In genomic region chr1:46725736-46726108, GRCh38 we compare ENCODE assay signal across 21 cellular contexts. TPM values are rescaled to one million over a fixed set of nuclear protein-coding genes. Genes with fewer than 3 reads are reported as not detected.
DNase-seq lines count a peak whose midpoint lies in the region; ATAC-seq, FAIRE-seq and TF ChIP-seq lines count a peak whose summit lies in the region.
"Had no signal": no experiment of that assay in that cellular context is flagged by ENCODE, and none has a peak within 500 bp of the region (broad histone marks: within the 10 kb centered on the region; RNA-seq: fewer than 3 reads in every experiment).

No MANE protein-coding gene starts in this region.

- ATAC-seq in HG03432 (IDR thresholded peaks at IDR 0.05; ENCODE audit: unreplicated experiment) (no peak), heart right ventricle (no peak)

- H3K4me3 ChIP-seq in breast epithelium (no peak overlapping the region), astrocyte (ENCODE audit: insufficient read depth, low read depth, low read length) (no peak overlapping the region), fibroblast of the aortic adventitia (ENCODE audit: low read depth, low read length) (no peak overlapping the region), heart right ventricle (no peak overlapping the region)
- H3K4me3 ChIP-seq: esophagus muscularis mucosa, K562, neural progenitor cell, SK-N-MC, suprapubic skin had no signal

- POLR2A ChIA-PET in MCF 10A (lab: Yijun Ruan, JAX) = interaction anchor here (0.6 to 1.5 kb wide), 2 partner anchors 28 to 236 kb away, joined by 3 to 4 read pairs; no protein-coding TSS in a partner anchor

- H3K9me3 ChIP-seq in breast epithelium (no peaks in the 10 kb centered on the region), astrocyte (ENCODE audit: insufficient read depth, low read depth, low read length) (no peaks in the 10 kb centered on the region), heart right ventricle (no peaks in the 10 kb centered on the region)
- H3K9me3 ChIP-seq: esophagus muscularis mucosa, suprapubic skin had no signal

- DNase-seq in MCF 10A (ENCODE audit: unreplicated experiment) = peak; percentile 67
- DNase-seq in breast epithelium (ENCODE audit: low spot score in 2 of 2) = no peak
- DNase-seq in astrocyte (ENCODE audit: low read depth) = peak; percentile 22
- peak; percentile 51 for DNase-seq in fibroblast of the aortic adventitia (ENCODE audit: low read depth)
- DNase-seq in glutamatergic neuron = no peak
- DNase-seq in NAMALWA (ENCODE audit: low spot score) = no peak
- no peak for DNase-seq in heart right ventricle

- H3K36me3 Mint-ChIP-seq in MCF 10A (ENCODE audit: insufficient read depth, unreplicated experiment) (no peaks in the 10 kb centered on the region), astrocyte (ENCODE audit: low read depth, unreplicated experiment) (no peaks in the 10 kb centered on the region), glutamatergic neuron (ENCODE audit: unreplicated experiment) (no peaks in the 10 kb centered on the region)
- H3K36me3 Mint-ChIP-seq: activated CD4-positive, alpha-beta memory T cell treated with anti-CD3 and anti-CD28 coated beads for 36 hours; activated naive CD4-positive, alpha-beta T cell treated with anti-CD3 and anti-CD28 coated beads, Interleukin-2, amount 50 U/mL, for 24 hours; neural progenitor cell; stimulated activated naive B cell treated with anti-CD40 and anti-IgM and Interleukin-4, amounts not matched to agents 10 μg/mL and 1 μg/mL and 100 μg/mL, for 72 hours had no signal

- no peak overlapping the region for H3K9ac ChIP-seq in astrocyte (ENCODE audit: low read length)
- H3K9ac ChIP-seq: neural progenitor cell had no signal

- H3K27ac Mint-ChIP-seq in MCF 10A (ENCODE audit: low read depth, unreplicated experiment) = no peak overlapping the region
- no peak overlapping the region for H3K27ac Mint-ChIP-seq in astrocyte (ENCODE audit: unreplicated experiment)
- no peak overlapping the region for H3K27ac Mint-ChIP-seq in glutamatergic neuron (ENCODE audit: unreplicated experiment)
- H3K27ac Mint-ChIP-seq: activated CD4-positive, alpha-beta memory T cell treated with anti-CD3 and anti-CD28 coated beads for 36 hours; activated naive CD4-positive, alpha-beta T cell treated with anti-CD3 and anti-CD28 coated beads, Interleukin-2, amount 50 U/mL, for 24 hours; activated T-helper 2 cell treated with anti-CD3 and anti-CD28 coated beads, Interferon-gamma antibody, Interleukin-2, Interleukin-4, amounts not matched to agents 10 μg/mL and 5 μg/mL and 100 μg/mL, durations not matched to agents 14 hours and 24 hours and 36 hours; neural progenitor cell; stimulated activated naive B cell treated with anti-CD40 and anti-IgM and Interleukin-4, amounts not matched to agents 10 μg/mL and 1 μg/mL and 100 μg/mL, for 72 hours; T-helper 1 cell treated with Interleukin-12 subunit alpha and Interleukin-12 subunit beta and Interleukin-4 antibody, amounts not matched to agents 30 μg/mL and 1 μg/mL, for 36 hours had no signal

- no peak for FAIRE-seq in astrocyte (lab: Jason Lieb, UNC)

- no peaks in the 10 kb centered on the region for H3K36me3 ChIP-seq in breast epithelium
- H3K36me3 ChIP-seq in astrocyte (ENCODE audit: insufficient read depth, low read length) = no peaks in the 10 kb centered on the region
- no peaks in the 10 kb centered on the region for H3K36me3 ChIP-seq in heart right ventricle
- H3K36me3 ChIP-seq: esophagus muscularis mucosa, neural progenitor cell, suprapubic skin had no signal

- no peak for TF ChIP-seq CTCF in MCF 10A (IDR thresholded peaks at IDR 0.05; ENCODE audit: unreplicated experiment)
- no peak for TF ChIP-seq CTCF in breast epithelium (IDR thresholded peaks at IDR 0.05)
- no peak for TF ChIP-seq CTCF in astrocyte (IDR thresholded peaks at IDR 0.05; ENCODE audit: insufficient read depth, low read depth, low read length)
- TF ChIP-seq CTCF in fibroblast of the aortic adventitia (IDR thresholded peaks at IDR 0.05; ENCODE audit: insufficient read depth, low read length) = no peak
- no peak for TF ChIP-seq CTCF in glutamatergic neuron (IDR thresholded peaks at IDR 0.05; ENCODE audit: partially characterized antibody, unreplicated experiment)
- no peak for TF ChIP-seq CTCF in heart right ventricle (IDR thresholded peaks at IDR 0.05)

- intact Hi-C loops in MCF 10A (cut with micrococcal nuclease) (loop anchor here (1.0 to 10.0 kb wide), 3 partner anchors 103 to 321 kb away; no protein-coding TSS in a partner anchor), breast epithelium (cut with DNase I; ENCODE audit: low total_unique reads) (no loop called here), heart right ventricle (cut with DNase I) (loop anchor here in 9 of 10 donors (1.0 to 10.0 kb wide), 10 partner anchors 101 to 281 kb away; a partner anchor contains a TSS)

- H2AFZ ChIP-seq in astrocyte (ENCODE audit: low read depth, low read length) = no peak overlapping the region
- H2AFZ ChIP-seq: neural progenitor cell had no signal

- no peak overlapping the region for H3K4me3 Mint-ChIP-seq in MCF 10A (ENCODE audit: unreplicated experiment)
- no peak overlapping the region for H3K4me3 Mint-ChIP-seq in astrocyte (ENCODE audit: unreplicated experiment)
- no peak overlapping the region for H3K4me3 Mint-ChIP-seq in glutamatergic neuron (ENCODE audit: unreplicated experiment)
- H3K4me3 Mint-ChIP-seq: activated CD4-positive, alpha-beta memory T cell treated with anti-CD3 and anti-CD28 coated beads for 36 hours; activated naive CD4-positive, alpha-beta T cell treated with anti-CD3 and anti-CD28 coated beads, Interleukin-2, amount 50 U/mL, for 24 hours; stimulated activated naive B cell treated with anti-CD40 and anti-IgM and Interleukin-4, amounts not matched to agents 10 μg/mL and 1 μg/mL and 100 μg/mL, for 72 hours; T-helper 1 cell treated with Interleukin-12 subunit alpha and Interleukin-12 subunit beta and Interleukin-4 antibody, amounts not matched to agents 30 μg/mL and 1 μg/mL, for 36 hours had no signal

- 69% methylated on average over 3 of the region's 3 CpGs for WGBS in heart right ventricle, 2 donors

- H3K4me1 Mint-ChIP-seq in MCF 10A (ENCODE audit: insufficient read depth, unreplicated experiment) (peaks cover 15% of the 10 kb centered on the region), astrocyte (ENCODE audit: low read depth, unreplicated experiment) (no peaks in the 10 kb centered on the region), glutamatergic neuron (ENCODE audit: low read depth, unreplicated experiment) (peaks cover 2% of the 10 kb centered on the region)
- H3K4me1 Mint-ChIP-seq: activated naive CD4-positive, alpha-beta T cell treated with anti-CD3 and anti-CD28 coated beads, Interleukin-2, amount 50 U/mL, for 24 hours; neural progenitor cell had no signal

- H3K27ac ChIP-seq in breast epithelium (no peak overlapping the region), astrocyte (ENCODE audit: low read depth, low read length) (no peak overlapping the region), heart right ventricle (no peak overlapping the region)
- H3K27ac ChIP-seq: 22Rv1, esophagus muscularis mucosa, neural progenitor cell, SK-N-MC, suprapubic skin had no signal

- H3K4me1 ChIP-seq in breast epithelium (no peaks in the 10 kb centered on the region), astrocyte (ENCODE audit: insufficient read depth, low read length) (no peaks in the 10 kb centered on the region), heart right ventricle (peaks cover 0 to 24% (median 9%) of the 10 kb centered on the region in 9 donors)

- no TSS peak for BruUV-seq in MCF 10A (replicated peaks; lab: Mats Ljungman, UMichigan)

- no peak overlapping the region for H3K4me2 ChIP-seq in astrocyte (ENCODE audit: low read length)
- H3K4me2 ChIP-seq: neural progenitor cell had no signal

- TF ChIP-seq POLR2A in breast epithelium (IDR thresholded peaks at IDR 0.05) = no peak

- peaks cover 40% of the 10 kb centered on the region for H3K27me3 Mint-ChIP-seq in MCF 10A (ENCODE audit: insufficient read depth, unreplicated experiment)
- peaks cover 8% of the 10 kb centered on the region for H3K27me3 Mint-ChIP-seq in astrocyte (ENCODE audit: low read depth, unreplicated experiment)
- H3K27me3 Mint-ChIP-seq in glutamatergic neuron (ENCODE audit: unreplicated experiment) = no peaks in the 10 kb centered on the region

- CTCF ChIA-PET in MCF 10A (lab: Yijun Ruan, JAX) = interaction anchor here (0.5 to 2.0 kb wide), 23 partner anchors 8 to 990 kb away, joined by 3 to 10 read pairs (median 4); a partner anchor contains a TSS

- no peaks in the 10 kb centered on the region for H3K79me2 ChIP-seq in astrocyte (ENCODE audit: insufficient read depth, low read length)

- H4K20me1 ChIP-seq in astrocyte (ENCODE audit: insufficient read depth, low read length) = no peaks in the 10 kb centered on the region

- H3K9me3 Mint-ChIP-seq in MCF 10A (ENCODE audit: unreplicated experiment) (no peaks in the 10 kb centered on the region), astrocyte (ENCODE audit: unreplicated experiment) (peaks cover 2% of the 10 kb centered on the region), glutamatergic neuron (ENCODE audit: unreplicated experiment) (peaks cover 2% of the 10 kb centered on the region)
- H3K9me3 Mint-ChIP-seq: activated T-helper 2 cell treated with anti-CD3 and anti-CD28 coated beads, Interferon-gamma antibody, Interleukin-2, Interleukin-4, amounts not matched to agents 10 μg/mL and 5 μg/mL and 100 μg/mL, durations not matched to agents 14 hours and 24 hours and 36 hours; T-helper 1 cell treated with Interleukin-12 subunit alpha and Interleukin-12 subunit beta and Interleukin-4 antibody, amounts not matched to agents 30 μg/mL and 1 μg/mL, for 36 hours had no signal

- no peaks in the 10 kb centered on the region for H3K27me3 ChIP-seq in breast epithelium
- no peaks in the 10 kb centered on the region for H3K27me3 ChIP-seq in astrocyte (ENCODE audit: insufficient read depth, low read length)
- H3K27me3 ChIP-seq in heart right ventricle = peaks cover 0 to 36% (median 17%) of the 10 kb centered on the region in 7 donors
- H3K27me3 ChIP-seq: neural progenitor cell had no signal

RNA-seq across cellular contexts. Expression of gene EFCAB14, which starts 6.8 kb away (rescaled TPM):
- total RNA-seq in MCF 10A (2022) (33.9 and 48.1 TPM in 2 replicates), breast epithelium (100 to 1,000 TPM in 2 of 3 donors, 10 to 100 TPM in 1; 92.8 to 128 (median 106) TPM), astrocyte (47.3 and 50.7 TPM in 2 replicates), fibroblast of the aortic adventitia (ENCODE audit: low replicate concordance) (35.7 and 70.3 TPM in 2 replicates), glutamatergic neuron (ENCODE audit: unreplicated experiment) (18.8 TPM), heart right ventricle (10 to 100 TPM; 46.0 to 74.5 (median 63.2) TPM)
- 10 to 100 TPM; 11.0 to 19.9 TPM for polyA plus RNA-seq in heart right ventricle

RNA-seq across cellular contexts. Expression of gene TEX38, which starts 54.1 kb away (rescaled TPM):
- total RNA-seq in MCF 10A (2022) (not detected in 2 replicates), breast epithelium (not detected), astrocyte (not detected in 2 replicates), fibroblast of the aortic adventitia (ENCODE audit: low replicate concordance) (not detected in 2 replicates), glutamatergic neuron (ENCODE audit: unreplicated experiment) (not detected), heart right ventricle (not detected)
- polyA plus RNA-seq in heart right ventricle = not detected
- total RNA-seq: activated T-helper 2 cell treated with anti-CD3 and anti-CD28 coated beads, Interferon-gamma antibody, Interleukin-2, Interleukin-4, amounts not matched to agents 10 μg/mL and 5 μg/mL and 100 μg/mL, durations not matched to agents 14 hours and 24 hours and 36 hours; Calu3; esophagus muscularis mucosa; K562; right cardiac atrium; suprapubic skin had no signal
- polyA plus RNA-seq: K562 had no signal

RNA-seq across cellular contexts. Expression of gene ATPAF1, which starts 57.6 kb away (rescaled TPM):
- total RNA-seq in MCF 10A (2022) (43.2 and 44.1 TPM in 2 replicates), breast epithelium (10 to 100 TPM; 42.3 to 68.8 (median 44.8) TPM), astrocyte (19.3 and 20.2 TPM in 2 replicates), fibroblast of the aortic adventitia (ENCODE audit: low replicate concordance) (49.3 and 53.5 TPM in 2 replicates), glutamatergic neuron (ENCODE audit: unreplicated experiment) (37.8 TPM), heart right ventricle (100 to 1,000 TPM; 157 to 271 (median 209) TPM)
- polyA plus RNA-seq in heart right ventricle = 100 to 1,000 TPM in 1 of 2 donors, 10 to 100 TPM in 1; 80.5 to 196 TPM

Comparison
In these comparisons a context has a peak if more than half of its experiments do, and no peak if none do; other contexts are left out.
1. DNase-seq: peak in MCF 10A (single experiment), astrocyte (single experiment) and fibroblast of the aortic adventitia (single experiment); none in breast epithelium (0 of 2), glutamatergic neuron (single experiment), NAMALWA (single experiment) and heart right ventricle (0 of 2).